Comparison of ENCODE assay signal across 1 cellular context in the genomic region with DNA sequence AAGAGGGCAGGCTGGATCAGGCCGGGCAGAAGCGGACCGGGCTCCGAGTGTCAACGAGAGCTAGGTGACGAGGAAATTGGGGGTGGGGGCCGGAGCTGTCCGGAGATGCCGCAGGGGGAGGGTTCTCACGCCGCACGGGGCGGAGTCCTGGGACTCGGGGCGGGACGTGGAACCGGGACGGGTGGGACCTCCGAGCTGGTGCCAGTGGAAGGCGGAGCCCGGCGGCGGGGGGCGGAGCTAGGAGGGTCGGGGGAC.
TF ChIP-seq lines count a peak whose summit lies in the region.

No MANE protein-coding gene starts in this region.

TF ChIP-seq in HepG2, 621 proteins besides CTCF, POLR2A, EP300 and RAD21 (continues in another document):
- TF ChIP-seq SNAPC2 (CRISPR knock-in tag; IDR thresholded peaks at IDR 0.05) (no peak), ZNF879 (CRISPR knock-in tag; IDR thresholded peaks at IDR 0.05) (no peak), ZNF432 (CRISPR knock-in tag; IDR thresholded peaks at IDR 0.05; ENCODE audit: borderline replicate concordance) (no peak), AGO1 (IDR thresholded peaks at IDR 0.05; ENCODE audit: low read depth, low read length, poor library complexity, severe bottlenecking) (peak; percentile 30), RFX5 (IDR thresholded peaks at IDR 0.05; ENCODE audit: low read depth, low read length) (no peak), MEIS1 (CRISPR knock-in tag; IDR thresholded peaks at IDR 0.05; ENCODE audit: borderline replicate concordance) (no peak), NFYB (CRISPR knock-in tag; IDR thresholded peaks at IDR 0.05) (no peak), ZBTB25 (CRISPR knock-in tag; IDR thresholded peaks at IDR 0.05) (0 out of 2 replicates have a peak, but pooled peaks have one; percentile 7), RCOR2 (CRISPR knock-in tag; IDR thresholded peaks at IDR 0.05) (no peak), ZKSCAN1 (IDR thresholded peaks at IDR 0.05; ENCODE audit: low read length) (no peak), NFYC (CRISPR knock-in tag; IDR thresholded peaks at IDR 0.05) (no peak), ATRX (CRISPR knock-in tag; IDR thresholded peaks at IDR 0.05; ENCODE audit: borderline replicate concordance) (no peak), NR2F1 (CRISPR knock-in tag; IDR thresholded peaks at IDR 0.05) (peak in 1 of 2 experiments; percentile 9; a peak in 1 of 4 replicates), ZNF609 (CRISPR knock-in tag; IDR thresholded peaks at IDR 0.05; ENCODE audit: borderline replicate concordance) (peak; percentile 33; the same call in 1 of the 2 replicates), FOXM1 (CRISPR knock-in tag; IDR thresholded peaks at IDR 0.05) (no peak), ZNF572 (CRISPR knock-in tag; IDR thresholded peaks at IDR 0.05) (no peak), ZFP1 (CRISPR knock-in tag; IDR thresholded peaks at IDR 0.05) (no peak), PHF20 (CRISPR knock-in tag; IDR thresholded peaks at IDR 0.05) (no peak; the same call in 1 of the 2 replicates), GFI1 (CRISPR knock-in tag; IDR thresholded peaks at IDR 0.05; ENCODE audit: borderline replicate concordance) (no peak), ZNF570 (CRISPR knock-in tag; IDR thresholded peaks at IDR 0.05; ENCODE audit: borderline replicate concordance) (no peak), REST (IDR thresholded peaks at IDR 0.05; ENCODE audit: borderline replicate concordance in 1 of 2, low read depth in 1 of 2, low read length in 2 of 2) (no peak), KMT2B (CRISPR knock-in tag; IDR thresholded peaks at IDR 0.05) (no peak), NAIF1 (CRISPR knock-in tag; IDR thresholded peaks at IDR 0.05; ENCODE audit: borderline replicate concordance) (no peak), PITX1 (CRISPR knock-in tag; IDR thresholded peaks at IDR 0.05) (no peak), PHF8 (CRISPR knock-in tag; IDR thresholded peaks at IDR 0.05) (peak; percentile 65; the same call in 1 of the 2 replicates), SMAD1 (CRISPR knock-in tag; IDR thresholded peaks at IDR 0.05; ENCODE audit: borderline replicate concordance, low read depth) (0 out of 2 replicates have a peak, but pooled peaks have one; percentile 38), ZSCAN31 (CRISPR knock-in tag; IDR thresholded peaks at IDR 0.05; ENCODE audit: low read depth) (no peak), PBX3 (CRISPR knock-in tag; IDR thresholded peaks at IDR 0.05; ENCODE audit: borderline replicate concordance) (no peak)
- TF ChIP-seq, protein P1, sequence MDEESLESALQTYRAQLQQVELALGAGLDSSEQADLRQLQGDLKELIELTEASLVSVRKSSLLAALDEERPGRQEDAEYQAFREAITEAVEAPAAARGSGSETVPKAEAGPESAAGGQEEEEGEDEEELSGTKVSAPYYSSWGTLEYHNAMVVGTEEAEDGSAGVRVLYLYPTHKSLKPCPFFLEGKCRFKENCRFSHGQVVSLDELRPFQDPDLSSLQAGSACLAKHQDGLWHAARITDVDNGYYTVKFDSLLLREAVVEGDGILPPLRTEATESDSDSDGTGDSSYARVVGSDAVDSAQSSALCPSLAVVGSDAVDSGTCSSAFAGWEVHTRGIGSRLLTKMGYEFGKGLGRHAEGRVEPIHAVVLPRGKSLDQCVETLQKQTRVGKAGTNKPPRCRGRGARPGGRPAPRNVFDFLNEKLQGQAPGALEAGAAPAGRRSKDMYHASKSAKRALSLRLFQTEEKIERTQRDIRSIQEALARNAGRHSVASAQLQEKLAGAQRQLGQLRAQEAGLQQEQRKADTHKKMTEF (CRISPR knock-in tag; IDR thresholded peaks at IDR 0.05): no peak
- TF ChIP-seq, protein P2, sequence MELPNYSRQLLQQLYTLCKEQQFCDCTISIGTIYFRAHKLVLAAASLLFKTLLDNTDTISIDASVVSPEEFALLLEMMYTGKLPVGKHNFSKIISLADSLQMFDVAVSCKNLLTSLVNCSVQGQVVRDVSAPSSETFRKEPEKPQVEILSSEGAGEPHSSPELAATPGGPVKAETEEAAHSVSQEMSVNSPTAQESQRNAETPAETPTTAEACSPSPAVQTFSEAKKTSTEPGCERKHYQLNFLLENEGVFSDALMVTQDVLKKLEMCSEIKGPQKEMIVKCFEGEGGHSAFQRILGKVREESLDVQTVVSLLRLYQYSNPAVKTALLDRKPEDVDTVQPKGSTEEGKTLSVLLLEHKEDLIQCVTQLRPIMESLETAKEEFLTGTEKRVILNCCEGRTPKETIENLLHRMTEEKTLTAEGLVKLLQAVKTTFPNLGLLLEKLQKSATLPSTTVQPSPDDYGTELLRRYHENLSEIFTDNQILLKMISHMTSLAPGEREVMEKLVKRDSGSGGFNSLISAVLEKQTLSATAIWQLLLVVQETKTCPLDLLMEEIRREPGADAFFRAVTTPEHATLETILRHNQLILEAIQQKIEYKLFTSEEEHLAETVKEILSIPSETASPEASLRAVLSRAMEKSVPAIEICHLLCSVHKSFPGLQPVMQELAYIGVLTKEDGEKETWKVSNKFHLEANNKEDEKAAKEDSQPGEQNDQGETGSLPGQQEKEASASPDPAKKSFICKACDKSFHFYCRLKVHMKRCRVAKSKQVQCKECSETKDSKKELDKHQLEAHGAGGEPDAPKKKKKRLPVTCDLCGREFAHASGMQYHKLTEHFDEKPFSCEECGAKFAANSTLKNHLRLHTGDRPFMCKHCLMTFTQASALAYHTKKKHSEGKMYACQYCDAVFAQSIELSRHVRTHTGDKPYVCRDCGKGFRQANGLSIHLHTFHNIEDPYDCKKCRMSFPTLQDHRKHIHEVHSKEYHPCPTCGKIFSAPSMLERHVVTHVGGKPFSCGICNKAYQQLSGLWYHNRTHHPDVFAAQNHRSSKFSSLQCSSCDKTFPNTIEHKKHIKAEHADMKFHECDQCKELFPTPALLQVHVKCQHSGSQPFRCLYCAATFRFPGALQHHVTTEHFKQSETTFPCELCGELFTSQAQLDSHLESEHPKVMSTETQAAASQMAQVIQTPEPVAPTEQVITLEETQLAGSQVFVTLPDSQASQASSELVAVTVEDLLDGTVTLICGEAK (IDR thresholded peaks at IDR 0.05): no peak
- TF ChIP-seq, protein P2 (CRISPR knock-in tag; IDR thresholded peaks at IDR 0.05): no peak
- TF ChIP-seq, protein P3, sequence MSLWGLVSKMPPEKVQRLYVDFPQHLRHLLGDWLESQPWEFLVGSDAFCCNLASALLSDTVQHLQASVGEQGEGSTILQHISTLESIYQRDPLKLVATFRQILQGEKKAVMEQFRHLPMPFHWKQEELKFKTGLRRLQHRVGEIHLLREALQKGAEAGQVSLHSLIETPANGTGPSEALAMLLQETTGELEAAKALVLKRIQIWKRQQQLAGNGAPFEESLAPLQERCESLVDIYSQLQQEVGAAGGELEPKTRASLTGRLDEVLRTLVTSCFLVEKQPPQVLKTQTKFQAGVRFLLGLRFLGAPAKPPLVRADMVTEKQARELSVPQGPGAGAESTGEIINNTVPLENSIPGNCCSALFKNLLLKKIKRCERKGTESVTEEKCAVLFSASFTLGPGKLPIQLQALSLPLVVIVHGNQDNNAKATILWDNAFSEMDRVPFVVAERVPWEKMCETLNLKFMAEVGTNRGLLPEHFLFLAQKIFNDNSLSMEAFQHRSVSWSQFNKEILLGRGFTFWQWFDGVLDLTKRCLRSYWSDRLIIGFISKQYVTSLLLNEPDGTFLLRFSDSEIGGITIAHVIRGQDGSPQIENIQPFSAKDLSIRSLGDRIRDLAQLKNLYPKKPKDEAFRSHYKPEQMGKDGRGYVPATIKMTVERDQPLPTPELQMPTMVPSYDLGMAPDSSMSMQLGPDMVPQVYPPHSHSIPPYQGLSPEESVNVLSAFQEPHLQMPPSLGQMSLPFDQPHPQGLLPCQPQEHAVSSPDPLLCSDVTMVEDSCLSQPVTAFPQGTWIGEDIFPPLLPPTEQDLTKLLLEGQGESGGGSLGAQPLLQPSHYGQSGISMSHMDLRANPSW (CRISPR knock-in tag; IDR thresholded peaks at IDR 0.05; ENCODE audit: borderline replicate concordance): peak; percentile 53; the same call in 1 of the 2 replicates
